10 cellular contexts compared by ENCODE assay signal in the genomic region with DNA sequence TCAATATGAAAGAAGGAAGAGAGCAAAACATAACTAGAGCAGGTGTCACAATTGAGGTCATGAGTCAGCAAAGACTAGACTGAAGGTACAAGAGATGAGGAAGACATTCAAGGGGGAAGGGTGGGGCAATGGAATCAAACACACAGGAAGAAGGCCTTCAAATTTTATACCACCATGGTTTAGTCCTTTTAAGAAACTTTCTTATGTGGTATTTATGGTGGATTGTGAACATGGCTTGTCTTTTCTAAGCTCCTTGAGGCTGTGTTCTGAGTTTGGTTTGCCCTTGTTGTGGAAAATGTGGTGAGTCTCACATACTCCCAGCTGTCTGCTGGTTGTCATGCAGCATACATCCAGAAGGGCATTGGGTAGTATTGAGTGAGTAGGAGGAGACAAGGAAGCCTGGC.
DNase-seq lines count a peak whose midpoint lies in the region; ATAC-seq and TF ChIP-seq lines count a peak whose summit lies in the region.
"Had no signal": no experiment of that assay in that cellular context is flagged by ENCODE, and none has a peak within 500 bp of the region (broad histone marks: within the 10 kb centered on the region; RNA-seq: fewer than 3 reads in every experiment).

No MANE protein-coding gene starts in this region.

- no peak overlapping the region for H3K4me3 ChIP-seq in breast epithelium

- no peaks in the 10 kb centered on the region for H3K36me3 Mint-ChIP-seq in activated CD4-positive, alpha-beta memory T cell treated with anti-CD3 and anti-CD28 coated beads, Interleukin-2, amount 10 ng/mL, durations not matched to agents 7 days and 5 days (ENCODE audit: low read depth)
- no peaks in the 10 kb centered on the region for H3K36me3 Mint-ChIP-seq in Calu3 (ENCODE audit: insufficient read depth, unreplicated experiment)

- H3K36me3 ChIP-seq in breast epithelium: no peaks in the 10 kb centered on the region

- intact Hi-C loops in breast epithelium (cut with DNase I; ENCODE audit: low total_unique reads) (no loop called here), Calu3 (cut with micrococcal nuclease; ENCODE audit: unreplicated experiment) (no loop called here)

- H3K4me1 Mint-ChIP-seq in activated CD4-positive, alpha-beta memory T cell treated with anti-CD3 and anti-CD28 coated beads, Interleukin-2, amount 10 ng/mL, durations not matched to agents 7 days and 5 days: peaks cover 13% of the 10 kb centered on the region
- peaks cover 16% of the 10 kb centered on the region for H3K4me1 Mint-ChIP-seq in Calu3 (ENCODE audit: low read depth, unreplicated experiment)

- H3K27ac Mint-ChIP-seq in activated CD4-positive, alpha-beta memory T cell treated with anti-CD3 and anti-CD28 coated beads, Interleukin-2, amount 10 ng/mL, durations not matched to agents 7 days and 5 days: peak overlapping the region; percentile 44
- H3K27ac Mint-ChIP-seq in Calu3 (ENCODE audit: unreplicated experiment): no peak overlapping the region

- H3K27ac ChIP-seq in breast epithelium: no peak overlapping the region
- H3K27ac ChIP-seq: 22Rv1 had no signal

- peak; percentile 92 for ATAC-seq in HG03103 (IDR thresholded peaks at IDR 0.05; ENCODE audit: low read depth, unreplicated experiment)

- no peaks in the 10 kb centered on the region for H3K9me3 Mint-ChIP-seq in activated CD4-positive, alpha-beta memory T cell treated with anti-CD3 and anti-CD28 coated beads, Interleukin-2, amount 10 ng/mL, durations not matched to agents 7 days and 5 days
- peaks cover 6% of the 10 kb centered on the region for H3K9me3 Mint-ChIP-seq in Calu3 (ENCODE audit: low read depth, unreplicated experiment)

- BruUV-seq in Calu3 (replicated peaks; lab: Mats Ljungman, UMichigan): no TSS peak

- no peak for TF ChIP-seq POLR2A in breast epithelium (IDR thresholded peaks at IDR 0.05)

- peak; percentile 25 for DNase-seq in NK-92 treated with Interleukin-12 subunit alpha and Interleukin-12 subunit beta, amount 100 ng/mL, for 24 hours (lab: John Stamatoyannopoulos, UW)
- DNase-seq in NK-92 (lab: John Stamatoyannopoulos, UW; ENCODE audit: unreplicated experiment) (no peak), breast epithelium (ENCODE audit: low spot score in 2 of 2) (no peak), Calu3 (no peak), SK-N-DZ (ENCODE audit: low spot score) (no peak)
- peak; percentile 46 for DNase-seq in activated CD4-positive, alpha-beta memory T cell treated with anti-CD3 and anti-CD28 coated beads, Interleukin-2, amount 10 ng/mL, durations not matched to agents 7 days and 5 days
- peak; percentile 30 for DNase-seq in stimulated activated CD8-positive, alpha-beta memory T cell treated with anti-CD3 and anti-CD28 coated beads, Interleukin-4, amount 100 ng/mL, for 48 hours
- DNase-seq: NCI-H1694 had no signal

- H3K27me3 Mint-ChIP-seq in activated CD4-positive, alpha-beta memory T cell treated with anti-CD3 and anti-CD28 coated beads, Interleukin-2, amount 10 ng/mL, durations not matched to agents 7 days and 5 days: peaks cover 3% of the 10 kb centered on the region
- no peaks in the 10 kb centered on the region for H3K27me3 Mint-ChIP-seq in Calu3 (ENCODE audit: unreplicated experiment)

- H3K9me3 ChIP-seq in breast epithelium: no peaks in the 10 kb centered on the region

- H3K4me3 Mint-ChIP-seq in activated CD4-positive, alpha-beta memory T cell treated with anti-CD3 and anti-CD28 coated beads, Interleukin-2, amount 10 ng/mL, durations not matched to agents 7 days and 5 days: no peak overlapping the region
- H3K4me3 Mint-ChIP-seq in Calu3 (ENCODE audit: low read depth, unreplicated experiment): no peak overlapping the region

- no peaks in the 10 kb centered on the region for H3K4me1 ChIP-seq in breast epithelium

- CTCF ChIA-PET in activated CD4-positive, alpha-beta memory T cell treated with anti-CD3 and anti-CD28 coated beads, Interleukin-2, amount 10 ng/mL, durations not matched to agents 7 days and 5 days (lab: Charles Lee): interaction anchor here (1.4 kb wide), 1 partner anchor 174 kb away, joined by 6 read pairs; no protein-coding TSS in a partner anchor
- CTCF ChIA-PET in Calu3 (lab: Charles Lee): no interaction called here

- POLR2A ChIA-PET in activated CD4-positive, alpha-beta memory T cell treated with anti-CD3 and anti-CD28 coated beads, Interleukin-2, amount 10 ng/mL, durations not matched to agents 7 days and 5 days (lab: Charles Lee): interaction anchor here (1.4 to 2.0 kb wide), 2 partner anchors 63 to 170 kb away, joined by 3 to 11 read pairs; partner anchors contain the start of gene NABP1

- H3K27me3 ChIP-seq in breast epithelium: no peaks in the 10 kb centered on the region

- TF ChIP-seq CTCF in breast epithelium (IDR thresholded peaks at IDR 0.05): no peak
- no peak for TF ChIP-seq CTCF in Calu3 (IDR thresholded peaks at IDR 0.05; ENCODE audit: unreplicated experiment)

Comparison
In these comparisons a context has a peak if more than half of its experiments do, and no peak if none do; other contexts are left out.
1. DNase-seq: peak in NK-92 treated with Interleukin-12 subunit alpha and Interleukin-12 subunit beta, amount 100 ng/mL, for 24 hours (single experiment), activated CD4-positive, alpha-beta memory T cell treated with anti-CD3 and anti-CD28 coated beads, Interleukin-2, amount 10 ng/mL, durations not matched to agents 7 days and 5 days (single experiment) and stimulated activated CD8-positive, alpha-beta memory T cell treated with anti-CD3 and anti-CD28 coated beads, Interleukin-4, amount 100 ng/mL, for 48 hours (single experiment); none in NK-92 (single experiment), breast epithelium (0 of 2), Calu3 (single experiment) and SK-N-DZ (single experiment).